ENCODE assay signal across 28 cellular contexts in the genomic region with DNA sequence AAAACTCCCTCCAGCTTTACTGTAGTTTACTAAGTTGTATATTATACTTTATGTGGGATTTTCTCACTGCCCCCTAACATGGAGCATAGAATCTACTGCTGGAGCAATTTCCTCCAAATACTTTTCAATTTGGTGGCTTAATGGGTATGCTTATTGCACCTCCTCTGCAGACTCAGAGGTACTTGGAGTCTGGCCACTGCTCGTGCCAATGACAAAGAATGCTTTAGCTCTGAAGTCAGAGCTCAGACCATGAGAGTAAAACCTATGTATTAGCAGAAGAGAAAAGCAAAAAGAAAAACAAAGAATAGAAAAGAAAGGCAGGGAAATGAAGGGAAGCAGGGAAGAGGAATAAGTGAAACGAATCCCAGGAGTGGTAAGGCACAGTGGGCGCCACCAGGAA.
"Had no signal": no experiment of that assay in that cellular context is flagged by ENCODE, and none has a peak within 500 bp of the region (broad histone marks: within the 10 kb centered on the region; RNA-seq: fewer than 3 reads in every experiment).

No MANE protein-coding gene starts in this region.

- H3K27me3 ChIP-seq: ascending aorta, breast epithelium, colonic mucosa, esophagus squamous epithelium, spleen, testis, transverse colon had no signal

- H3K36me3 ChIP-seq: ascending aorta, breast epithelium, colonic mucosa, esophagus squamous epithelium, lower lobe of right lung, spleen, transverse colon had no signal

- H3K9me3 ChIP-seq: ascending aorta, breast epithelium, colonic mucosa, esophagus squamous epithelium, lower lobe of right lung, mucosa of descending colon, spleen, testis, transverse colon had no signal

- H3K36me3 Mint-ChIP-seq: activated naive CD4-positive, alpha-beta T cell treated with anti-CD3 and anti-CD28 coated beads, Interleukin-2, amount 10 ng/mL, durations not matched to agents 7 days and 5 days; activated naive CD8-positive, alpha-beta T cell treated with anti-CD3 and anti-CD28 coated beads, Interleukin-2, amount 10 ng/mL, durations not matched to agents 7 days and 5 days; natural killer cell treated with Interleukin-12 subunit alpha and Interleukin-12 subunit beta and Interleukin-15 and Interleukin-18, amount 100 ng/mL, for 72 hours had no signal

- DNase-seq: activated CD4-positive, alpha-beta T cell treated with anti-CD3 and anti-CD28 coated beads for 48 hours; activated CD4-positive, alpha-beta T cell treated with anti-CD3 and anti-CD28 coated beads, Interleukin-2, amount 50 U/mL, for 48 hours; activated CD8-positive, alpha-beta memory T cell treated with anti-CD3 and anti-CD28 coated beads for 24 hours; activated gamma-delta T cell; activated naive CD4-positive, alpha-beta T cell treated with anti-CD3 and anti-CD28 coated beads, Interleukin-2, amount 10 ng/mL, durations not matched to agents 7 days and 5 days; activated naive CD8-positive, alpha-beta T cell treated with anti-CD3 and anti-CD28 coated beads, Interleukin-2, amount 10 ng/mL, durations not matched to agents 7 days and 5 days; colonic mucosa; effector CD8-positive, alpha-beta T cell; esophagus squamous epithelium; head of caudate nucleus; hypothalamus; immature natural killer cell; kidney; lower lobe of right lung; mucosa of descending colon; posterior cingulate gyrus; right cardiac atrium; spleen; stimulated activated naive CD8-positive, alpha-beta T cell treated with anti-CD3 and anti-CD28 coated beads, Interleukin-15, Interleukin-2, amounts not matched to agents 100 U/mL and 50 U/mL, for 24 hours; testis; transverse colon had no signal

- H3K4me1 ChIP-seq: ascending aorta, colonic mucosa, esophagus squamous epithelium, lower lobe of right lung, spleen, testis, transverse colon had no signal

- H3K27ac ChIP-seq: ascending aorta, breast epithelium, colonic mucosa, epithelial cell of prostate, esophagus squamous epithelium, lower lobe of right lung, spleen, testis, transverse colon, VCaP had no signal

- H3K4me1 Mint-ChIP-seq: activated naive CD8-positive, alpha-beta T cell treated with anti-CD3 and anti-CD28 coated beads, Interleukin-2, amount 10 ng/mL, durations not matched to agents 7 days and 5 days; central memory CD8-positive, alpha-beta T cell; immature natural killer cell had no signal

- H3K9me3 Mint-ChIP-seq: activated naive CD4-positive, alpha-beta T cell treated with anti-CD3 and anti-CD28 coated beads, Interleukin-2, amount 10 ng/mL, durations not matched to agents 7 days and 5 days; activated naive CD8-positive, alpha-beta T cell treated with anti-CD3 and anti-CD28 coated beads, Interleukin-2, amount 10 ng/mL, durations not matched to agents 7 days and 5 days; activated T-helper 1 cell treated with anti-CD3 and anti-CD28 coated beads, Interleukin-12 subunit alpha, Interleukin-12 subunit beta, Interleukin-2, Interleukin-4 antibody, amounts not matched to agents 30 ng/mL and 10 ng/mL and 1 ng/mL, durations not matched to agents 14 hours and 24 hours and 36 hours; central memory CD8-positive, alpha-beta T cell; immature natural killer cell; natural killer cell treated with Interleukin-12 subunit alpha and Interleukin-12 subunit beta and Interleukin-15 and Interleukin-18, amount 100 ng/mL, for 72 hours had no signal

- H3K4me3 ChIP-seq: ascending aorta, breast epithelium, colonic mucosa, esophagus squamous epithelium, lower lobe of right lung, mucosa of descending colon, spleen, testis, transverse colon had no signal

- H3K27me3 Mint-ChIP-seq: activated naive CD4-positive, alpha-beta T cell treated with anti-CD3 and anti-CD28 coated beads, Interleukin-2, amount 10 ng/mL, durations not matched to agents 7 days and 5 days; central memory CD8-positive, alpha-beta T cell; natural killer cell treated with Interleukin-12 subunit alpha and Interleukin-12 subunit beta and Interleukin-15 and Interleukin-18, amount 100 ng/mL, for 72 hours had no signal

- H3K4me3 Mint-ChIP-seq: activated naive CD4-positive, alpha-beta T cell treated with anti-CD3 and anti-CD28 coated beads, Interleukin-2, amount 10 ng/mL, durations not matched to agents 7 days and 5 days; activated naive CD8-positive, alpha-beta T cell treated with anti-CD3 and anti-CD28 coated beads, Interleukin-2, amount 10 ng/mL, durations not matched to agents 7 days and 5 days; activated T-helper 1 cell treated with anti-CD3 and anti-CD28 coated beads, Interleukin-12 subunit alpha, Interleukin-12 subunit beta, Interleukin-2, Interleukin-4 antibody, amounts not matched to agents 30 ng/mL and 10 ng/mL and 1 ng/mL, durations not matched to agents 14 hours and 24 hours and 36 hours; central memory CD8-positive, alpha-beta T cell; immature natural killer cell; natural killer cell treated with Interleukin-12 subunit alpha and Interleukin-12 subunit beta and Interleukin-15 and Interleukin-18, amount 100 ng/mL, for 72 hours had no signal

- H3K27ac Mint-ChIP-seq: activated naive CD4-positive, alpha-beta T cell treated with anti-CD3 and anti-CD28 coated beads, Interleukin-2, amount 10 ng/mL, durations not matched to agents 7 days and 5 days; activated naive CD8-positive, alpha-beta T cell treated with anti-CD3 and anti-CD28 coated beads, Interleukin-2, amount 10 ng/mL, durations not matched to agents 7 days and 5 days; activated T-helper 1 cell treated with anti-CD3 and anti-CD28 coated beads, Interleukin-12 subunit alpha, Interleukin-12 subunit beta, Interleukin-2, Interleukin-4 antibody, amounts not matched to agents 30 ng/mL and 10 ng/mL and 1 ng/mL, durations not matched to agents 14 hours and 24 hours and 36 hours; immature natural killer cell; natural killer cell treated with Interleukin-12 subunit alpha and Interleukin-12 subunit beta and Interleukin-15 and Interleukin-18, amount 100 ng/mL, for 72 hours had no signal
